Comparison of ENCODE assay signal across 8 cellular contexts in the genomic region with DNA sequence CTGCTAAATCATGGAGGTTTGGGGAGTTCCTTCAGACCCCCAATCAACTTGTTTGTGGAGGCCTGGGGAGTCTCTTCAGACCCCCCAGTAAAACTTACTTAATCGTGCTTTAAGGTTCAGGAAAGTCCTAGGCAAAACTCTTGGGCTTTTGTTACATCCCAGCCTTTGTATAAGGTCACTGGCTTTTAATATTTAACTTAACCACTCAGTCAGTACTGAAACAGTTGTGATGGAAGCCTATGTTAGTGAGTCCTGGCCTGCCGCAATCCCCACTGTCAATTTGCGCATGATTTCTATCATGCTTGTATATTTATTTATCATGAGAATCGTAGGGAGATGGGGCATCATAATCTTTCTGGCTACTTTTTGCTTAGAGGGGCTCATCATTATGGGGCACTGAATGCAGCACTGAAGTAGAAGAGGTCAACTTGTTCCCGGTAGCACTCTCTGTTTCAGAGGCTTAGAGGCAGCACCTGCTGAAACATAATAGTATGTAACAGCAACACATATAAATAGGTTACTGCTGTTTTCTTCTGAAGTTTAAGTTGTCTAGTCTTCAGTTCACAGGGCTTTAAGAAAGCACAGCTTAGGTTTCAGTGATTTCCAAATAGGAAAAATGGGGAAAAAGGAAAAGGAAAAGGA. TPM values are rescaled to one million over a fixed set of nuclear protein-coding genes. Genes with fewer than 3 reads are reported as not detected.
A peak's percentile ranks its signal among the peaks of the same experiment; 100 is the strongest.
DNase-seq lines count a peak whose midpoint lies in the region; ATAC-seq, FAIRE-seq and TF ChIP-seq lines count a peak whose summit lies in the region.
"Not testable (repeated sequence)": the region's sequence is repeated elsewhere in the genome, so short reads cannot be mapped to it uniquely, and the experiment has no call there.

No MANE protein-coding gene starts in this region.

- H3K27ac ChIP-seq in colonic mucosa (peak overlapping the region; percentile 3), mucosa of rectum (ENCODE audit: low read depth in 2 of 2, low read length in 2 of 2) (peak overlapping the region; percentile 1 to 22), transverse colon (peak overlapping the region; percentile 0 to 64 (median 36))

- H3K9me3 ChIP-seq in colonic mucosa; mucosa of rectum (ENCODE audit: control insufficient read depth in 2 of 2, low read length in 2 of 2); transverse colon: not testable (repeated sequence)

- H3K27me3 ChIP-seq in colonic mucosa; mucosa of rectum (ENCODE audit: control insufficient read depth in 2 of 2, insufficient read depth in 2 of 2, low read length in 2 of 2); transverse colon: not testable (repeated sequence)

- not testable (repeated sequence) for TF ChIP-seq EP300 in transverse colon (IDR thresholded peaks at IDR 0.05; ENCODE audit: low read depth)

- in situ Hi-C loops in transverse colon (cut with MboI; ENCODE audit: low pct_ligation_motif_present in 1 of 4, low pct_unique_long_range_greater_than_20kb in 1 of 4, low sequenced_read_pairs in 3 of 4), result not testable (repeated sequence)

- intact Hi-C loops in colonic mucosa (cut with DNase I) (loop anchor here (10.0 kb wide), 1 partner anchor 58 kb away; the partner anchor contains the start of gene TXLNG), transverse colon (cut with DNase I; ENCODE audit: low total_unique reads) (loop anchor here (10.0 kb wide), 1 partner anchor 58 kb away; the partner anchor contains the start of gene TXLNG)

- FAIRE-seq in GM18507 (lab: Jason Lieb, UNC), result peak; percentile 73

- H3K9ac ChIP-seq in colonic mucosa (ENCODE audit: low read depth in 2 of 2, low read length in 2 of 2); mucosa of rectum (ENCODE audit: low read depth in 1 of 2, low read length in 2 of 2): not testable (repeated sequence)

- H3K4me1 ChIP-seq in colonic mucosa; mucosa of rectum (ENCODE audit: control insufficient read depth in 2 of 2, insufficient read depth in 2 of 2, low read length in 2 of 2): not testable (repeated sequence)
- H3K4me1 ChIP-seq in transverse colon, result peaks cover 0 to 29% (median 9%) of the 10 kb centered on the region in 4 donors

- H3K36me3 ChIP-seq in colonic mucosa; mucosa of rectum (ENCODE audit: control insufficient read depth in 2 of 2, insufficient read depth in 2 of 2, low read length in 2 of 2); transverse colon: not testable (repeated sequence)

- H3K4me3 ChIP-seq in colonic mucosa; mucosa of rectum (ENCODE audit: low read length in 2 of 2); transverse colon: not testable (repeated sequence)

- TF ChIP-seq CTCF in colonic mucosa (IDR thresholded peaks at IDR 0.05); transverse colon (IDR thresholded peaks at IDR 0.05): not testable (repeated sequence)

- not testable (repeated sequence) for TF ChIP-seq POLR2A in transverse colon (IDR thresholded peaks at IDR 0.05)

- not testable (repeated sequence) for DNase-seq in GM18507 (ENCODE audit: extremely low spot score, insufficient read length, low read depth); colonic mucosa; transverse colon

- ATAC-seq in GM19324 (IDR thresholded peaks at IDR 0.05; ENCODE audit: low FRiP score, unreplicated experiment), result peak; percentile 93
- peak; percentile 74 for ATAC-seq in GM21515 (IDR thresholded peaks at IDR 0.05; ENCODE audit: unreplicated experiment)
- ATAC-seq in HG02938 (IDR thresholded peaks at IDR 0.05; ENCODE audit: unreplicated experiment), result peak; percentile 89
- ATAC-seq in HG03196 (IDR thresholded peaks at IDR 0.05; ENCODE audit: unreplicated experiment), result peak; percentile 69

- 33 to 70% methylated on average over 1 to 5 of the region's 5 CpGs for WGBS in transverse colon (ENCODE audit: low coverage in 1 of 2), 2 donors

RNA-seq across cellular contexts. Expression of gene SYAP1, which starts 7.1 kb away (rescaled TPM):
- 10 to 100 TPM; 45.8 to 63.5 TPM for total RNA-seq in colonic mucosa
- total RNA-seq in transverse colon, result 10 to 100 TPM; 25.3 to 34.1 (median 31.9) TPM

RNA-seq across cellular contexts. Expression of gene CTPS2, which starts 14.0 kb away (rescaled TPM):
- 10 to 100 TPM; 17.7 to 18.9 TPM for total RNA-seq in colonic mucosa
- total RNA-seq in transverse colon, result 10 to 100 TPM in 3 of 4 donors, 1 to 10 TPM in 1; 5.2 to 24.5 (median 15.1) TPM

RNA-seq across cellular contexts. Expression of gene TXLNG, which starts 59.8 kb away (rescaled TPM):
- total RNA-seq in colonic mucosa, result 10 to 100 TPM in 1 of 2 donors, 1 to 10 TPM in 1; 8.8 to 11.3 TPM
- 10 to 100 TPM in 2 of 4 donors, 1 to 10 TPM in 2; 3.4 to 24.7 (median 12.4) TPM for total RNA-seq in transverse colon
